ENCODE assay signal across 8 cellular contexts in the genomic region with DNA sequence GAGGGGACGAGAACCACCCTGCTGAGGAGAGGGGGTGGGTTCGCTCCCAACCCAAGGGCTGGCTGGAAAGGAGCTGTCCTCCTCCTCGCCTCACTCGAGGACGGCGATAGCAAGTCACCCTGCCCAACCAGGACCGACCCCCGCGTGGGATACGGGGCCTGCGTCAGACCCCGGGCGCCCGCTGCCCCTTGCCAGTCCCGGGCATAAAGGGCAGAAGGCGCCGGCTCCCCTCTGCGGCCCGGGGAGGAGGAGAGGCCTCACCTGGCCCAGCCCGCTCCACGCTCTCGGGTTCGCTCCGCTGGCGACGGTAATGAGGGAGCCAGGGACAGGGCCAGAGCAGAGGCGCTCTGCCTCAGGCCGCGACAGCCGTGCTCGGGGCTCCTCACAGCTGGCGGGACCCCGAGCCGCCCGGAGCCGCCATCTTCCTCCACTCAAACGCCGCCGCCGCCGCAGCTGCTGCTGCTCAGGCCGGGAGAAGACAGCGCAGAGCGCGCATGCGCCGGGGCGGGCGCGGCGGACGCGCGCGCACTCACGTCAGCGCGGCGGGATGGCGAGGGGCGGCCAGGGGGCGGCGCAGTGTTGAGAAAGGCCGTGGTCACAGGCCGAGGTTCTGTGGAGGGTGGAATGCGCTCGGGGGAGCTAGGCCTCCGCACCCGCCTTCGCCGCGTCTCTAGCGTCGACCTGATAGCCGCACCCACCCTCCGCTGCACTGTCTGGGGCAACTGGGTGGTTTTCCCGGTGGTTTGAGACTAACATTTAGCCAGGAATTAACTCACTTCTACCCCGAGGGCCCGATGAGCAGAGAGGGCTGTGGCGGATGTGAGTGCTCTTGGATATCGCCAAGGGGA.
DNase-seq lines count a peak whose midpoint lies in the region; ATAC-seq and TF ChIP-seq lines count a peak whose summit lies in the region.

Gene FBXO42, minus strand, starts transcription at position 487 of the 848 bp plus-strand sequence. CDS start 37,062 bp downstream, outside the sequence.

- H3K9ac ChIP-seq in BLaER1 treated with 17β-estradiol and CSF1 and Interleukin-3, amounts not matched to agents 10 nM and 100 nM: peak within 1 kb of the TSS; percentile 90 to 98 (median 96)

- H4K20me1 ChIP-seq in BLaER1 treated with 17β-estradiol and CSF1 and Interleukin-3, amounts not matched to agents 10 nM and 100 nM: peaks cover 27 to 48% (median 38%) of the 10 kb centered on the region in 11 experiments; a peak in 21 of 22 replicates

- no peaks in the 10 kb centered on the region for H3K27me3 ChIP-seq in BLaER1 treated with 17β-estradiol and CSF1 and Interleukin-3, amounts not matched to agents 10 nM and 100 nM

- ATAC-seq in GM19328 (IDR thresholded peaks at IDR 0.05; ENCODE audit: unreplicated experiment) (peak; percentile 88), HG03469 (IDR thresholded peaks at IDR 0.05; ENCODE audit: unreplicated experiment) (peak; percentile 63)

- peak within 1 kb of the TSS; percentile 80 to 96 (median 88) for H3K4me2 ChIP-seq in BLaER1 treated with 17β-estradiol and CSF1 and Interleukin-3, amounts not matched to agents 10 nM and 100 nM

- H3K4me3 ChIP-seq in BLaER1 treated with 17β-estradiol and CSF1 and Interleukin-3, amounts not matched to agents 10 nM and 100 nM: peak within 1 kb of the TSS; percentile 81 to 99 (median 92)
- peak within 1 kb of the TSS; percentile 99 for H3K4me3 ChIP-seq in coronary artery

- H3K36me3 ChIP-seq in BLaER1 treated with 17β-estradiol and CSF1 and Interleukin-3, amounts not matched to agents 10 nM and 100 nM: peaks cover 0 to 13% (median 4%) of the 10 kb centered on the region in 11 experiments; a peak in 7 of 22 replicates

- H3K4me1 ChIP-seq in BLaER1 treated with 17β-estradiol and CSF1 and Interleukin-3, amounts not matched to agents 10 nM and 100 nM: peaks cover 41 to 47% (median 45%) of the 10 kb centered on the region in 10 experiments

- peak within 1 kb of the TSS; percentile 87 to 98 (median 94) for H3K27ac ChIP-seq in BLaER1 treated with 17β-estradiol and CSF1 and Interleukin-3, amounts not matched to agents 10 nM and 100 nM
- peak within 1 kb of the TSS; percentile 96 to 99 for H3K27ac ChIP-seq in coronary artery

- peak; percentile 20 for TF ChIP-seq CTCF in coronary artery (IDR thresholded peaks at IDR 0.05)

- DNase-seq in NCI-H526 (lab: John Stamatoyannopoulos, UW) (peak; percentile 79 to 97), coronary artery (ENCODE audit: low spot score) (peak; percentile 95), left kidney (ENCODE audit: low read depth, low spot score) (peak; percentile 98)
- peak; percentile 93 for DNase-seq in activated CD4-positive, alpha-beta T cell treated with anti-CD3 and anti-CD28 coated beads for 48 hours
- peak; percentile 90 to 91 for DNase-seq in stimulated activated CD4-positive, alpha-beta T cell treated with anti-CD3 and anti-CD28 coated beads, Interleukin-2, amount 100 ng/mL, for 24 hours

- H3K9me3 ChIP-seq in BLaER1 treated with 17β-estradiol and CSF1 and Interleukin-3, amounts not matched to agents 10 nM and 100 nM (replicated peaks in 1 of 11): no peaks in the 10 kb centered on the region

Comparison
In these comparisons a context has a peak if more than half of its experiments do, and no peak if none do; other contexts are left out.
1. Peak in every context shown above with its lines: DNase-seq, ATAC-seq, H3K4me3 ChIP-seq and H3K27ac ChIP-seq.